ENCODE assay signal across 34 cellular contexts in the genomic region with DNA sequence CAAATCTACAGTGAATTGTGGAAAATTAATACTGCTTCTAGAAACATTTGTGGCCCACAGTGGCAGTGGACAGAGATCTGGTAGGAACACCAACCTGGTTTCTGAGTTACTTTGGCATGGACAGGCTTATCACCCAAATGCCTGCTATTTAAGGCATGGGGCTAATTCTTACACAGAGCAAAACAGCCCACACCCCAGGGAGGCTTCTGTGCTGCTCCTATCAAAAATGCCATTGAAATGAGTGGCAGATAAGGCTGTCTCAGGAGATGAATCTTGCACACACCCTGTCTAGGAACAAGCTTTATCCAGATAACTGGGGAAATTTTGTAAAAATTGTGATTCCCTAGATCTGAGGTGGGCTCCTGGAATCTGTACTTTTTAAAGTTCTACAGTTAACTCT.
"Had no signal": no experiment of that assay in that cellular context is flagged by ENCODE, and none has a peak within 500 bp of the region (broad histone marks: within the 10 kb centered on the region; RNA-seq: fewer than 3 reads in every experiment).

No MANE protein-coding gene starts in this region.

- H3K27me3 ChIP-seq: body of pancreas, breast epithelium, cardiac muscle cell, colonic mucosa, esophagus squamous epithelium, gastroesophageal sphincter had no signal

- H3K4me3 Mint-ChIP-seq: activated B cell treated with CpG ODN at 0.5 μM for 24 hours; activated CD8-positive, alpha-beta T cell treated with anti-CD3 and anti-CD28 coated beads for 36 hours; activated naive CD8-positive, alpha-beta T cell; activated T-cell treated with anti-CD3 and anti-CD28 coated beads, Interleukin-2, amount 50 U/mL, for 4 hours; activated T-helper 17 cell treated with anti-CD3 and anti-CD28 coated beads, Interleukin-2, amount 50 U/mL, for 72 hours; T-helper 17 cell; T-helper 2 cell treated with Interferon-gamma antibody and Interleukin-4, amounts not matched to agents 5 μg/mL and 100 μg/mL, for 36 hours had no signal

- FAIRE-seq: endometrium, endothelial cell of umbilical vein had no signal

- H3K27ac ChIP-seq: body of pancreas, breast epithelium, cardiac muscle cell, colonic mucosa, epithelial cell of prostate, esophagus squamous epithelium, gastroesophageal sphincter, WERI-Rb-1 had no signal

- H3K4me1 Mint-ChIP-seq: activated B cell treated with CpG ODN at 0.5 μM for 24 hours; activated T-helper 17 cell treated with anti-CD3 and anti-CD28 coated beads, Interleukin-2, amount 50 U/mL, for 72 hours; T-helper 17 cell had no signal

- H3K9me3 Mint-ChIP-seq: activated B cell treated with CpG ODN at 0.5 μM for 24 hours; activated CD8-positive, alpha-beta T cell treated with anti-CD3 and anti-CD28 coated beads for 36 hours had no signal

- H3K36me3 ChIP-seq: breast epithelium, cardiac muscle cell, colonic mucosa, esophagus squamous epithelium, gastroesophageal sphincter, WERI-Rb-1 had no signal

- ATAC-seq: activated CD4-positive, CD25-positive, alpha-beta regulatory T cell treated with anti-CD3 and anti-CD28 coated beads, Interleukin-2, amount 50 U/mL, for 24 hours; activated CD8-positive, alpha-beta T cell treated with anti-CD3 and anti-CD28 coated beads for 36 hours; activated T-cell treated with anti-CD3 and anti-CD28 coated beads, Interleukin-2, amount 50 U/mL, for 4 hours; activated T-helper 17 cell treated with anti-CD3 and anti-CD28 coated beads, Interleukin-2, amount 50 U/mL, for 72 hours; body of pancreas; gastroesophageal sphincter; T-helper 17 cell had no signal

- H3K9me3 ChIP-seq: body of pancreas, breast epithelium, colonic mucosa, esophagus squamous epithelium, gastroesophageal sphincter had no signal

- H3K27me3 Mint-ChIP-seq: activated B cell treated with CpG ODN at 0.5 μM for 24 hours; activated CD8-positive, alpha-beta T cell treated with anti-CD3 and anti-CD28 coated beads for 36 hours; activated T-helper 17 cell treated with anti-CD3 and anti-CD28 coated beads, Interleukin-2, amount 50 U/mL, for 72 hours; T-helper 17 cell had no signal

- H3K27ac Mint-ChIP-seq: activated B cell treated with CpG ODN at 0.5 μM for 24 hours; activated CD8-positive, alpha-beta T cell treated with anti-CD3 and anti-CD28 coated beads for 36 hours; activated naive CD8-positive, alpha-beta T cell; activated T-helper 17 cell treated with anti-CD3 and anti-CD28 coated beads, Interleukin-2, amount 50 U/mL, for 72 hours; T-helper 17 cell; T-helper 2 cell treated with Interferon-gamma antibody and Interleukin-4, amounts not matched to agents 5 μg/mL and 100 μg/mL, for 36 hours had no signal

- DNase-seq: activated B cell treated with CpG ODN at 0.5 μM for 24 hours; activated CD4-positive, alpha-beta T cell treated with anti-CD3 and anti-CD28 coated beads for 48 hours; activated CD4-positive, alpha-beta T cell treated with anti-CD3 and anti-CD28 coated beads, Interleukin-2, amount 50 U/mL, for 1 hour; activated CD4-positive, alpha-beta T cell treated with anti-CD3 and anti-CD28 coated beads, Interleukin-2, amount 50 U/mL, for 48 hours; activated CD8-positive, alpha-beta memory T cell treated with anti-CD3 and anti-CD28 coated beads for 24 hours; activated CD8-positive, alpha-beta T cell treated with anti-CD3 and anti-CD28 coated beads for 36 hours; activated effector memory CD4-positive, alpha-beta T cell treated with Interleukin-2 at 50 U/mL for 16 hours; activated gamma-delta T cell treated with Interleukin-2 at 50 U/mL for 16 hours; activated naive CD4-positive, alpha-beta T cell treated with anti-CD3 and anti-CD28 coated beads, Interleukin-2, amount 50 U/mL, for 16 hours; activated naive CD4-positive, alpha-beta T cell treated with Interleukin-2 at 50 U/mL for 16 hours; activated T-cell treated with anti-CD3 and anti-CD28 coated beads, Interleukin-2, amount 50 U/mL, for 4 hours; amygdala; aorta; body of pancreas; central memory CD4-positive, alpha-beta T cell; cerebellar nuclear complex; colonic mucosa; effector CD8-positive, alpha-beta T cell; esophagus squamous epithelium; foreskin melanocyte; T-helper 1 cell; T-helper 17 cell; T1000; WERI-Rb-1 had no signal

- H3K4me3 ChIP-seq: body of pancreas, breast epithelium, cardiac muscle cell, colonic mucosa, esophagus squamous epithelium, gastroesophageal sphincter had no signal

- H3K36me3 Mint-ChIP-seq: activated naive CD8-positive, alpha-beta T cell had no signal

- H3K4me1 ChIP-seq: body of pancreas, breast epithelium, colonic mucosa, esophagus squamous epithelium, gastroesophageal sphincter had no signal
